Comparison of ENCODE assay signal across 2 cellular contexts in genomic region chr16:4617880-4618279, GRCh38.
TF ChIP-seq lines count a peak whose summit lies in the region.

No MANE protein-coding gene starts in this region.

TF ChIP-seq in HepG2, 621 proteins besides CTCF, POLR2A, EP300 and RAD21 (continues in another document):
- TF ChIP-seq ZNF766 (CRISPR knock-in tag; IDR thresholded peaks at IDR 0.05; ENCODE audit: borderline replicate concordance) (no peak), ELF1 (CRISPR knock-in tag; IDR thresholded peaks at IDR 0.05) (no peak), ZNF232 (CRISPR knock-in tag; IDR thresholded peaks at IDR 0.05; ENCODE audit: borderline replicate concordance) (0 out of 2 replicates have a peak, but pooled peaks have one; percentile 11), ZNF329 (CRISPR knock-in tag; IDR thresholded peaks at IDR 0.05; ENCODE audit: low read depth) (no peak), MYC (CRISPR knock-in tag; IDR thresholded peaks at IDR 0.05; ENCODE audit: borderline replicate concordance) (0 out of 2 replicates have a peak, but pooled peaks have one; percentile 17), LCORL (IDR thresholded peaks at IDR 0.05) (no peak), LCORL (CRISPR knock-in tag; IDR thresholded peaks at IDR 0.05) (peak; percentile 54; the same call in 1 of the 2 replicates), RCOR2 (CRISPR knock-in tag; IDR thresholded peaks at IDR 0.05) (no peak), CEBPB (IDR thresholded peaks at IDR 0.05; ENCODE audit: borderline replicate concordance, low read depth, low read length) (no peak), ZBTB7B (CRISPR knock-in tag; IDR thresholded peaks at IDR 0.05) (no peak), GMEB1 (CRISPR knock-in tag; IDR thresholded peaks at IDR 0.05; ENCODE audit: borderline replicate concordance) (no peak), ZNF543 (CRISPR knock-in tag; IDR thresholded peaks at IDR 0.05) (0 out of 2 replicates have a peak, but pooled peaks have one; percentile 3), CCDC6 (CRISPR knock-in tag; IDR thresholded peaks at IDR 0.05) (no peak), TSC22D2 (CRISPR knock-in tag; IDR thresholded peaks at IDR 0.05; ENCODE audit: borderline replicate concordance) (no peak), MTA1 (CRISPR knock-in tag; IDR thresholded peaks at IDR 0.05; ENCODE audit: borderline replicate concordance) (peak; percentile 3; the same call in 1 of the 2 replicates), KDM6A (CRISPR knock-in tag; IDR thresholded peaks at IDR 0.05; ENCODE audit: low read depth) (0 out of 2 replicates have a peak, but pooled peaks have one; percentile 7), ZBTB34 (CRISPR knock-in tag; IDR thresholded peaks at IDR 0.05) (no peak), MTA3 (CRISPR knock-in tag; IDR thresholded peaks at IDR 0.05) (no peak), ZNF687 (CRISPR knock-in tag; IDR thresholded peaks at IDR 0.05) (peak; percentile 37)
- TF ChIP-seq, protein P1, sequence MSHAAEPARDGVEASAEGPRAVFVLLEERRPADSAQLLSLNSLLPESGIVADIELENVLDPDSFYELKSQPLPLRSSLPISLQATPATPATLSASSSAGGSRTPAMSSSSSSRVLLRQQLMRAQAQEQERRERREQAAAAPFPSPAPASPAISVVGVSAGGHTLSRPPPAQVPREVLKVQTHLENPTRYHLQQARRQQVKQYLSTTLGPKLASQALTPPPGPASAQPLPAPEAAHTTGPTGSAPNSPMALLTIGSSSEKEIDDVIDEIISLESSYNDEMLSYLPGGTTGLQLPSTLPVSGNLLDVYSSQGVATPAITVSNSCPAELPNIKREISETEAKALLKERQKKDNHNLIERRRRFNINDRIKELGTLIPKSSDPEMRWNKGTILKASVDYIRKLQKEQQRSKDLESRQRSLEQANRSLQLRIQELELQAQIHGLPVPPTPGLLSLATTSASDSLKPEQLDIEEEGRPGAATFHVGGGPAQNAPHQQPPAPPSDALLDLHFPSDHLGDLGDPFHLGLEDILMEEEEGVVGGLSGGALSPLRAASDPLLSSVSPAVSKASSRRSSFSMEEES (CRISPR knock-in tag; IDR thresholded peaks at IDR 0.05), result no peak

TF ChIP-seq in SK-N-SH treated with all-trans-retinoic acid at 6 μM for 48 hours, 23 proteins besides CTCF, POLR2A, EP300 and RAD21:
- no peak for TF ChIP-seq ZFP3 (CRISPR knock-in tag; IDR thresholded peaks at IDR 0.05)
- TF ChIP-seq GLIS3 (CRISPR knock-in tag; IDR thresholded peaks at IDR 0.05), result no peak
- TF ChIP-seq TCF4 (CRISPR knock-in tag; IDR thresholded peaks at IDR 0.05; ENCODE audit: borderline replicate concordance), result no peak
- no peak for TF ChIP-seq PPARA (CRISPR knock-in tag; IDR thresholded peaks at IDR 0.05; ENCODE audit: borderline replicate concordance)
- TF ChIP-seq ZNF70 (CRISPR knock-in tag; IDR thresholded peaks at IDR 0.05), result no peak
- no peak for TF ChIP-seq CREB5 (CRISPR knock-in tag; IDR thresholded peaks at IDR 0.05; ENCODE audit: low read depth)
- TF ChIP-seq ARNTL (CRISPR knock-in tag; IDR thresholded peaks at IDR 0.05; ENCODE audit: borderline replicate concordance, low read depth), result no peak
- no peak for TF ChIP-seq RARB (CRISPR knock-in tag; IDR thresholded peaks at IDR 0.05)
- TF ChIP-seq TOX (CRISPR knock-in tag; IDR thresholded peaks at IDR 0.05; ENCODE audit: borderline replicate concordance), result no peak
- TF ChIP-seq, protein P2, sequence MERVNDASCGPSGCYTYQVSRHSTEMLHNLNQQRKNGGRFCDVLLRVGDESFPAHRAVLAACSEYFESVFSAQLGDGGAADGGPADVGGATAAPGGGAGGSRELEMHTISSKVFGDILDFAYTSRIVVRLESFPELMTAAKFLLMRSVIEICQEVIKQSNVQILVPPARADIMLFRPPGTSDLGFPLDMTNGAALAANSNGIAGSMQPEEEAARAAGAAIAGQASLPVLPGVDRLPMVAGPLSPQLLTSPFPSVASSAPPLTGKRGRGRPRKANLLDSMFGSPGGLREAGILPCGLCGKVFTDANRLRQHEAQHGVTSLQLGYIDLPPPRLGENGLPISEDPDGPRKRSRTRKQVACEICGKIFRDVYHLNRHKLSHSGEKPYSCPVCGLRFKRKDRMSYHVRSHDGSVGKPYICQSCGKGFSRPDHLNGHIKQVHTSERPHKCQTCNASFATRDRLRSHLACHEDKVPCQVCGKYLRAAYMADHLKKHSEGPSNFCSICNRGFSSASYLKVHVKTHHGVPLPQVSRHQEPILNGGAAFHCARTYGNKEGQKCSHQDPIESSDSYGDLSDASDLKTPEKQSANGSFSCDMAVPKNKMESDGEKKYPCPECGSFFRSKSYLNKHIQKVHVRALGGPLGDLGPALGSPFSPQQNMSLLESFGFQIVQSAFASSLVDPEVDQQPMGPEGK (CRISPR knock-in tag; IDR thresholded peaks at IDR 0.05; ENCODE audit: borderline replicate concordance), result no peak
- no peak for TF ChIP-seq BACH2 (CRISPR knock-in tag; IDR thresholded peaks at IDR 0.05; ENCODE audit: borderline replicate concordance)
- no peak for TF ChIP-seq ISL1 (CRISPR knock-in tag; IDR thresholded peaks at IDR 0.05)
- TF ChIP-seq OSR1 (CRISPR knock-in tag; IDR thresholded peaks at IDR 0.05), result no peak
- TF ChIP-seq ZC3H10 (CRISPR knock-in tag; IDR thresholded peaks at IDR 0.05), result no peak
- TF ChIP-seq TSHZ2 (CRISPR knock-in tag; IDR thresholded peaks at IDR 0.05), result no peak
